Comparison of ENCODE assay signal across 8 cellular contexts in genomic region chr1:93715529-93716126, GRCh38. TPM values are rescaled to one million over a fixed set of nuclear protein-coding genes. Genes with fewer than 3 reads are reported as not detected.
DNase-seq lines count a peak whose midpoint lies in the region; ATAC-seq and TF ChIP-seq lines count a peak whose summit lies in the region.

No MANE protein-coding gene starts in this region.

- no peak overlapping the region for H3K27ac Mint-ChIP-seq in activated T-cell treated with anti-CD3 and anti-CD28 coated beads, Interleukin-2, amount 50 U/mL, for 72 hours

- TF ChIP-seq CTCF in thoracic aorta (IDR thresholded peaks at IDR 0.05) (no peak), Peyer's patch (IDR thresholded peaks at IDR 0.05) (no peak), uterus (IDR thresholded peaks at IDR 0.05) (no peak)

- intact Hi-C loops in uterus (cut with DNase I; ENCODE audit: low total_unique reads): no loop called here

- ATAC-seq in GM19468 (IDR thresholded peaks at IDR 0.05; ENCODE audit: extremely low read depth, unreplicated experiment): peak; percentile 22
- ATAC-seq in activated T-cell treated with anti-CD3 and anti-CD28 coated beads, Interleukin-2, amount 50 U/mL, for 72 hours (replicated peaks in 1 of 2): peak; percentile 78 to 79
- ATAC-seq in thoracic aorta (ENCODE audit: insufficient number of reproducible peaks, low FRiP score, low read depth): no peak

- DNase-seq in DMS153 treated with DMSO at 0.1 percent for 48 hours (lab: John Stamatoyannopoulos, UW; ENCODE audit: unreplicated experiment) (peak; percentile 11), NCI-H1694 treated with DMSO at 0.1 percent for 48 hours (lab: John Stamatoyannopoulos, UW) (peak; percentile 73), thoracic aorta (ENCODE audit: low spot score) (no peak), cortex of kidney (lab: John Stamatoyannopoulos, UW) (no peak), Peyer's patch (no peak), uterus (no peak)
- DNase-seq in activated T-cell treated with anti-CD3 and anti-CD28 coated beads, Interleukin-2, amount 50 U/mL, for 72 hours: peak; percentile 52 to 58

- H3K27me3 Mint-ChIP-seq in activated T-cell treated with anti-CD3 and anti-CD28 coated beads, Interleukin-2, amount 50 U/mL, for 72 hours (ENCODE audit: low read depth): peaks cover 28% of the 10 kb centered on the region

- H3K4me1 ChIP-seq in thoracic aorta (ENCODE audit: control insufficient read depth in 1 of 2, low read depth in 2 of 2) (peaks cover 18 to 22% of the 10 kb centered on the region in 2 donors), Peyer's patch (no peaks in the 10 kb centered on the region), uterus (no peaks in the 10 kb centered on the region)

- H3K4me3 ChIP-seq in thoracic aorta (no peak overlapping the region), Peyer's patch (no peak overlapping the region), uterus (no peak overlapping the region)

- H3K4me3 Mint-ChIP-seq in activated T-cell treated with anti-CD3 and anti-CD28 coated beads, Interleukin-2, amount 50 U/mL, for 72 hours: peak overlapping the region; percentile 8 to 45

- H3K27ac ChIP-seq in thoracic aorta: peak overlapping the region; percentile 43 to 53
- peak overlapping the region in 1 of 4 donors; percentile 0 for H3K27ac ChIP-seq in Peyer's patch
- no peak overlapping the region for H3K27ac ChIP-seq in uterus

- H3K36me3 Mint-ChIP-seq in activated T-cell treated with anti-CD3 and anti-CD28 coated beads, Interleukin-2, amount 50 U/mL, for 72 hours (ENCODE audit: insufficient read depth in 2 of 2): peaks cover 7 to 12% of the 10 kb centered on the region in 2 donors

- H3K36me3 ChIP-seq in thoracic aorta: no peaks in the 10 kb centered on the region
- H3K36me3 ChIP-seq in Peyer's patch: no peaks in the 10 kb centered on the region
- H3K36me3 ChIP-seq in uterus: no peaks in the 10 kb centered on the region

- no peak for TF ChIP-seq POLR2A in Peyer's patch (IDR thresholded peaks at IDR 0.05)
- no peak for TF ChIP-seq POLR2A in uterus (IDR thresholded peaks at IDR 0.05)

- H3K4me1 Mint-ChIP-seq in activated T-cell treated with anti-CD3 and anti-CD28 coated beads, Interleukin-2, amount 50 U/mL, for 72 hours (ENCODE audit: low read depth): peaks cover 50% of the 10 kb centered on the region

- H3K9me3 ChIP-seq in thoracic aorta (peaks cover 3% of the 10 kb centered on the region), Peyer's patch (no peaks in the 10 kb centered on the region), uterus (no peaks in the 10 kb centered on the region)

- peaks cover 0 to 4% of the 10 kb centered on the region in 2 donors for H3K9me3 Mint-ChIP-seq in activated T-cell treated with anti-CD3 and anti-CD28 coated beads, Interleukin-2, amount 50 U/mL, for 72 hours

- H3K27me3 ChIP-seq in thoracic aorta (replicated peaks; ENCODE audit: insufficient read depth) (no peaks in the 10 kb centered on the region), Peyer's patch (no peaks in the 10 kb centered on the region), uterus (no peaks in the 10 kb centered on the region)

RNA-seq across cellular contexts. Expression of gene BCAR3, which starts 34.0 kb away (rescaled TPM):
- total RNA-seq in activated T-cell treated with anti-CD3 and anti-CD28 coated beads, Interleukin-2, amount 50 U/mL, for 72 hours: 1 to 10 TPM; 3.1 to 3.2 TPM
- total RNA-seq in thoracic aorta (10 to 100 TPM; 26.7 to 36.3 TPM), Peyer's patch (10 to 100 TPM; 17.3 to 72.7 (median 54.2) TPM), uterus (10 to 100 TPM in 3 of 4 donors, 1 to 10 TPM in 1; 8.5 to 56.8 (median 20.2) TPM)

Comparison
In these comparisons a context has a peak if more than half of its experiments do, and no peak if none do; other contexts are left out.
1. DNase-seq: peak in DMS153 treated with DMSO at 0.1 percent for 48 hours (single experiment), NCI-H1694 treated with DMSO at 0.1 percent for 48 hours (single experiment) and activated T-cell treated with anti-CD3 and anti-CD28 coated beads, Interleukin-2, amount 50 U/mL, for 72 hours (2 of 2); none in thoracic aorta (single experiment), cortex of kidney (single experiment), Peyer's patch (0 of 3) and uterus (0 of 2).
2. H3K27ac ChIP-seq: peak in thoracic aorta (2 of 2); none in uterus (0 of 2).